ENCODE assay signal across 8 cellular contexts in genomic region chr10:123573236-123574147, GRCh38.
DNase-seq lines count a peak whose midpoint lies in the region; ATAC-seq, FAIRE-seq and TF ChIP-seq lines count a peak whose summit lies in the region.

No MANE protein-coding gene starts in this region.

- H3K27ac ChIP-seq in small intestine (ENCODE audit: low read depth in 1 of 2, low read length in 1 of 2) = no peak overlapping the region

- H3K36me3 ChIP-seq in small intestine (ENCODE audit: control insufficient read depth in 2 of 2, insufficient read depth in 2 of 2, low read length in 2 of 2) = no peaks in the 10 kb centered on the region

- TF ChIP-seq CTCF in fibroblast of pulmonary artery (IDR thresholded peaks at IDR 0.05; ENCODE audit: low read length, missing control alignments) = peak; percentile 34

- H3K9me3 ChIP-seq in small intestine (ENCODE audit: control insufficient read depth, low read depth) = no peaks in the 10 kb centered on the region

- H3K4me1 ChIP-seq in small intestine (ENCODE audit: control insufficient read depth in 2 of 2, insufficient read depth in 1 of 2, low read depth in 1 of 2, low read length in 1 of 2) = no peaks in the 10 kb centered on the region

- FAIRE-seq in small intestine (lab: Jason Lieb, UNC) = no peak

- H3K4me3 ChIP-seq in fibroblast of pulmonary artery (replicated peaks; ENCODE audit: low read depth, low read length) (no peak overlapping the region), small intestine (ENCODE audit: low read depth in 1 of 2, low read length in 2 of 2) (no peak overlapping the region)

- 8 to 22% (median 9%) methylated on average over 9 of the region's 9 CpGs for WGBS in small intestine, 3 donors

- ATAC-seq in activated CD4-positive, CD25-positive, alpha-beta regulatory T cell treated with anti-CD3 and anti-CD28 coated beads, Interleukin-2, amount 50 U/mL, for 24 hours = no peak
- no peak for ATAC-seq in HG03521 (IDR thresholded peaks at IDR 0.05; ENCODE audit: unreplicated experiment)

- DNase-seq in activated CD4-positive, CD25-positive, alpha-beta regulatory T cell treated with anti-CD3 and anti-CD28 coated beads, Interleukin-2, amount 50 U/mL, for 72 hours = peak; percentile 46
- DNase-seq in NCI-H1092 (lab: John Stamatoyannopoulos, UW) (peak; percentile 8), fibroblast of pulmonary artery (ENCODE audit: low read depth) (peak; percentile 6), small intestine (peak; percentile 43), KG1 (lab: John Stamatoyannopoulos, UW) (no peak)
- DNase-seq in activated CD4-positive, alpha-beta T cell treated with anti-CD3 and anti-CD28 coated beads, Interleukin-2, amount 50 U/mL, for 1 hour = peak; percentile 33

- H3K27me3 ChIP-seq in small intestine (ENCODE audit: control insufficient read depth in 2 of 2, insufficient read depth in 2 of 2, low read length in 2 of 2) = no peaks in the 10 kb centered on the region
